Comparison of ENCODE assay signal across 16 cellular contexts in genomic region chr17:60315650-60316049, GRCh38.
DNase-seq lines count a peak whose midpoint lies in the region; ATAC-seq and TF ChIP-seq lines count a peak whose summit lies in the region.
"Had no signal": no experiment of that assay in that cellular context is flagged by ENCODE, and none has a peak within 500 bp of the region (broad histone marks: within the 10 kb centered on the region; RNA-seq: fewer than 3 reads in every experiment).

No MANE protein-coding gene starts in this region.

- no peak overlapping the region for H3K27ac ChIP-seq in C4-2B
- no peak overlapping the region for H3K27ac ChIP-seq in HEK293 (ENCODE audit: extremely low read depth, low read depth, low read length)
- no peak overlapping the region for H3K27ac ChIP-seq in body of pancreas
- H3K27ac ChIP-seq in transverse colon, result no peak overlapping the region
- H3K27ac ChIP-seq: heart left ventricle, Peyer's patch, testis had no signal

- CTCF ChIA-PET in HEK293 (lab: Yijun Ruan, JAX), result interaction anchor here (0.6 to 1.1 kb wide), 2 partner anchors 154 to 170 kb away, joined by 3 read pairs; no protein-coding TSS in a partner anchor

- no peak for TF ChIP-seq EP300 in transverse colon (IDR thresholded peaks at IDR 0.05; ENCODE audit: low read depth)

- in situ Hi-C loops in transverse colon (cut with MboI; ENCODE audit: low pct_ligation_motif_present in 1 of 4, low pct_unique_long_range_greater_than_20kb in 1 of 4, low sequenced_read_pairs in 3 of 4), result no loop called here

- no peaks in the 10 kb centered on the region for H3K9me3 ChIP-seq in HEK293 (ENCODE audit: control insufficient read depth, insufficient read depth, low read depth, low read length)
- H3K9me3 ChIP-seq in body of pancreas, result no peaks in the 10 kb centered on the region
- no peaks in the 10 kb centered on the region for H3K9me3 ChIP-seq in transverse colon
- H3K9me3 ChIP-seq: heart left ventricle, Peyer's patch, testis had no signal

- no peak overlapping the region for H3K4me3 ChIP-seq in HEK293 (ENCODE audit: low read depth, low read length)
- no peak overlapping the region for H3K4me3 ChIP-seq in fibroblast of pulmonary artery (replicated peaks; ENCODE audit: low read depth, low read length)
- no peak overlapping the region for H3K4me3 ChIP-seq in body of pancreas
- no peak overlapping the region for H3K4me3 ChIP-seq in transverse colon
- H3K4me3 ChIP-seq: heart left ventricle, Peyer's patch, smooth muscle cell, testis had no signal

- no peak for TF ChIP-seq POLR2A in body of pancreas (IDR thresholded peaks at IDR 0.05)
- no peak for TF ChIP-seq POLR2A in transverse colon (IDR thresholded peaks at IDR 0.05)

- peak; percentile 46 for TF ChIP-seq CTCF in C4-2B (conservative IDR thresholded peaks at IDR 0.05)
- no peak for TF ChIP-seq CTCF in HEK293 (tag by site-specific recombination; IDR thresholded peaks at IDR 0.05)
- peak; percentile 1 for TF ChIP-seq CTCF in fibroblast of pulmonary artery (IDR thresholded peaks at IDR 0.05; ENCODE audit: low read length, missing control alignments)
- no peak for TF ChIP-seq CTCF in body of pancreas (IDR thresholded peaks at IDR 0.05)
- no peak for TF ChIP-seq CTCF in transverse colon (IDR thresholded peaks at IDR 0.05)

- POLR2A ChIA-PET in HEK293 (lab: Yijun Ruan, JAX), result no interaction called here

- intact Hi-C loops in body of pancreas (cut with DNase I), result no loop called here
- intact Hi-C loops in transverse colon (cut with DNase I; ENCODE audit: low total_unique reads), result no loop called here

- no peak for ATAC-seq in GM18861 (IDR thresholded peaks at IDR 0.05; ENCODE audit: unreplicated experiment)
- ATAC-seq in body of pancreas, result no peak
- ATAC-seq: heart left ventricle had no signal

- H3K36me3 ChIP-seq in HEK293 (ENCODE audit: control insufficient read depth in 2 of 2, insufficient read depth in 1 of 2, low read length in 2 of 2), result no peaks in the 10 kb centered on the region
- no peaks in the 10 kb centered on the region for H3K36me3 ChIP-seq in body of pancreas (replicated peaks in 1 of 2; ENCODE audit: insufficient read depth in 1 of 2, low read depth in 2 of 2)
- no peaks in the 10 kb centered on the region for H3K36me3 ChIP-seq in transverse colon
- H3K36me3 ChIP-seq: heart left ventricle, Peyer's patch had no signal

- no peaks in the 10 kb centered on the region for H3K4me1 ChIP-seq in HEK293 (ENCODE audit: control insufficient read depth, insufficient read depth, low read length)
- H3K4me1 ChIP-seq in body of pancreas, result no peaks in the 10 kb centered on the region
- H3K4me1 ChIP-seq in transverse colon, result peaks cover 0 to 7% (median 2%) of the 10 kb centered on the region in 4 donors
- H3K4me1 ChIP-seq: testis had no signal

- WGBS in body of pancreas, 2 donors, result 82 to 83% methylated on average over 2 of the region's 2 CpGs
- WGBS in transverse colon (ENCODE audit: low coverage in 1 of 2), 2 donors, result 83 to 93% methylated on average over 1 to 2 of the region's 2 CpGs

- H3K27me3 ChIP-seq in body of pancreas (no peaks in the 10 kb centered on the region), transverse colon (no peaks in the 10 kb centered on the region)
- H3K27me3 ChIP-seq: heart left ventricle, Peyer's patch, testis had no signal

- DNase-seq in OCI-M1 (lab: John Stamatoyannopoulos, UW) (peak; percentile 76), fibroblast of pulmonary artery (ENCODE audit: low read depth) (no peak), NCI-H146 (lab: John Stamatoyannopoulos, UW) (no peak), body of pancreas (no peak), transverse colon (no peak)
- DNase-seq: activated CD4-positive, alpha-beta T cell treated with anti-CD3 and anti-CD28 coated beads, Interleukin-2, amount 50 U/mL, for 4 hours; activated effector memory CD4-positive, alpha-beta T cell treated with Interleukin-2 at 50 U/mL for 16 hours; CD4-positive, alpha-beta memory T cell; heart left ventricle; NCI-H2171; Peyer's patch; testis had no signal

TF ChIP-seq in HEK293, 187 proteins besides CTCF, POLR2A, EP300 and RAD21:
- TF ChIP-seq KLF17 (tag by site-specific recombination; IDR thresholded peaks at IDR 0.05) (no peak), ZNF146 (tag by site-specific recombination; IDR thresholded peaks at IDR 0.05) (peak; percentile 79), ZNF366 (tag by site-specific recombination; conservative IDR thresholded peaks at IDR 0.05) (no peak), ZNF654 (tag by site-specific recombination; IDR thresholded peaks at IDR 0.05; ENCODE audit: low read depth) (peak; percentile 7; the same call in 1 of the 2 replicates), ZNF280D (tag by site-specific recombination; IDR thresholded peaks at IDR 0.05) (no peak)
TF ChIP-seq in HEK293: peak in this region for 2.

Comparison
In these comparisons a context has a peak if more than half of its experiments do, and no peak if none do; other contexts are left out.
1. CTCF ChIP-seq: peak in C4-2B (single experiment) and fibroblast of pulmonary artery (single experiment); none in HEK293 (single experiment), body of pancreas (0 of 7) and transverse colon (0 of 5).